21 cellular contexts compared by ENCODE assay signal in genomic region chr6:57217270-57217669, GRCh38. TPM values are rescaled to one million over a fixed set of nuclear protein-coding genes. Genes with fewer than 3 reads are reported as not detected.
DNase-seq lines count a peak whose midpoint lies in the region; ATAC-seq and TF ChIP-seq lines count a peak whose summit lies in the region.
"Had no signal": no experiment of that assay in that cellular context is flagged by ENCODE, and none has a peak within 500 bp of the region (broad histone marks: within the 10 kb centered on the region; RNA-seq: fewer than 3 reads in every experiment).

No MANE protein-coding gene starts in this region.

- no peaks in the 10 kb centered on the region for H3K36me3 ChIP-seq in breast epithelium
- H3K36me3 ChIP-seq in osteoblast (ENCODE audit: insufficient read depth, low read length), result no peaks in the 10 kb centered on the region

- TF ChIP-seq CTCF in MCF 10A (IDR thresholded peaks at IDR 0.05; ENCODE audit: unreplicated experiment) (no peak), breast epithelium (IDR thresholded peaks at IDR 0.05) (no peak), chondrocyte (IDR thresholded peaks at IDR 0.05) (no peak), osteoblast (IDR thresholded peaks at IDR 0.05; ENCODE audit: extremely low read depth, low read depth, low read length) (no peak), glutamatergic neuron (IDR thresholded peaks at IDR 0.05; ENCODE audit: partially characterized antibody, unreplicated experiment) (no peak), omental fat pad (IDR thresholded peaks at IDR 0.05) (no peak)

- no peaks in the 10 kb centered on the region for H3K9me3 Mint-ChIP-seq in MCF 10A (ENCODE audit: unreplicated experiment)
- peaks cover 25% of the 10 kb centered on the region for H3K9me3 Mint-ChIP-seq in chondrocyte (ENCODE audit: low read depth)
- H3K9me3 Mint-ChIP-seq in glutamatergic neuron (ENCODE audit: unreplicated experiment), result peaks cover 4% of the 10 kb centered on the region
- H3K9me3 Mint-ChIP-seq in activated naive CD4-positive, alpha-beta T cell treated with anti-CD3 and anti-CD28 coated beads, Interleukin-2, amount 50 U/mL, for 72 hours, result peaks cover 0 to 12% of the 10 kb centered on the region in 2 donors

- no peaks in the 10 kb centered on the region for H3K4me1 ChIP-seq in breast epithelium
- H3K4me1 ChIP-seq in osteoblast (ENCODE audit: insufficient read depth, low read length), result peaks cover 24% of the 10 kb centered on the region

- DNase-seq in MCF 10A (ENCODE audit: unreplicated experiment) (no peak), breast epithelium (ENCODE audit: low spot score in 2 of 2) (no peak), chondrocyte (ENCODE audit: low spot score) (no peak), osteoblast (ENCODE audit: insufficient read length, low spot score, missing footprints) (no peak), glutamatergic neuron (no peak), omental fat pad (ENCODE audit: low spot score) (no peak)
- no peak for DNase-seq in stimulated activated naive CD4-positive, alpha-beta T cell (lab: John Stamatoyannopoulos, UW)
- no peak for DNase-seq in activated naive CD4-positive, alpha-beta T cell treated with anti-CD3 and anti-CD28 coated beads, Interleukin-2, amount 50 U/mL, for 72 hours (ENCODE audit: low spot score in 2 of 2)
- DNase-seq: 8988T, COR-L47, DMS 273 treated with DMSO at 0.1 percent for 48 hours, DND-41, H7, NCI-H1417, NCI-H187, NCI-H2107, NCI-H524, NCI-H82, PC-3 had no signal

- H3K27ac Mint-ChIP-seq in MCF 10A (ENCODE audit: low read depth, unreplicated experiment), result peak overlapping the region; percentile 66
- H3K27ac Mint-ChIP-seq in chondrocyte (ENCODE audit: unreplicated experiment), result peak overlapping the region; percentile 38
- no peak overlapping the region for H3K27ac Mint-ChIP-seq in glutamatergic neuron (ENCODE audit: unreplicated experiment)
- no peak overlapping the region for H3K27ac Mint-ChIP-seq in activated naive CD4-positive, alpha-beta T cell treated with anti-CD3 and anti-CD28 coated beads, Interleukin-2, amount 50 U/mL, for 72 hours
- H3K27ac Mint-ChIP-seq: B cell had no signal

- peaks cover 31% of the 10 kb centered on the region for H3K4me1 Mint-ChIP-seq in MCF 10A (ENCODE audit: insufficient read depth, unreplicated experiment)
- H3K4me1 Mint-ChIP-seq in chondrocyte (ENCODE audit: low read depth), result peaks cover 78% of the 10 kb centered on the region
- H3K4me1 Mint-ChIP-seq in glutamatergic neuron (ENCODE audit: low read depth, unreplicated experiment), result no peaks in the 10 kb centered on the region

- no peak overlapping the region for H3K4me3 Mint-ChIP-seq in MCF 10A (ENCODE audit: unreplicated experiment)
- H3K4me3 Mint-ChIP-seq in chondrocyte (ENCODE audit: unreplicated experiment), result peak overlapping the region; percentile 67
- no peak overlapping the region for H3K4me3 Mint-ChIP-seq in glutamatergic neuron (ENCODE audit: unreplicated experiment)
- H3K4me3 Mint-ChIP-seq: B cell had no signal

- H3K27me3 Mint-ChIP-seq in MCF 10A (ENCODE audit: insufficient read depth, unreplicated experiment), result no peaks in the 10 kb centered on the region
- H3K27me3 Mint-ChIP-seq in chondrocyte (ENCODE audit: low read depth), result no peaks in the 10 kb centered on the region
- H3K27me3 Mint-ChIP-seq in glutamatergic neuron (ENCODE audit: unreplicated experiment), result no peaks in the 10 kb centered on the region
- H3K27me3 Mint-ChIP-seq: B cell had no signal

- TF ChIP-seq POLR2A in breast epithelium (IDR thresholded peaks at IDR 0.05), result no peak

- no peaks in the 10 kb centered on the region for H3K9me3 ChIP-seq in breast epithelium
- H3K9me3 ChIP-seq in osteoblast (ENCODE audit: low read depth, low read length), result no peaks in the 10 kb centered on the region

- H3K27ac ChIP-seq in breast epithelium (no peak overlapping the region), osteoblast (ENCODE audit: low read depth, low read length) (peak overlapping the region; percentile 48)
- H3K27ac ChIP-seq: HL-60 had no signal

- H3K79me2 ChIP-seq in osteoblast (ENCODE audit: insufficient read depth, low read length), result peaks cover 98% of the 10 kb centered on the region

- no peaks in the 10 kb centered on the region for H3K27me3 ChIP-seq in breast epithelium
- H3K27me3 ChIP-seq in osteoblast (ENCODE audit: insufficient read depth, low read length), result no peaks in the 10 kb centered on the region

- H3K36me3 Mint-ChIP-seq in MCF 10A (ENCODE audit: insufficient read depth, unreplicated experiment) (no peaks in the 10 kb centered on the region), chondrocyte (ENCODE audit: low read depth) (peaks cover 18% of the 10 kb centered on the region), glutamatergic neuron (ENCODE audit: unreplicated experiment) (no peaks in the 10 kb centered on the region)
- H3K36me3 Mint-ChIP-seq in activated naive CD4-positive, alpha-beta T cell treated with anti-CD3 and anti-CD28 coated beads, Interleukin-2, amount 50 U/mL, for 72 hours, result peaks cover 13 to 28% of the 10 kb centered on the region in 2 donors

- no TSS peak for BruUV-seq in MCF 10A (replicated peaks; lab: Mats Ljungman, UMichigan)

- no peak for ATAC-seq in activated naive CD4-positive, alpha-beta T cell treated with anti-CD3 and anti-CD28 coated beads, Interleukin-2, amount 50 U/mL, for 72 hours
- ATAC-seq in omental fat pad (ENCODE audit: low FRiP score), result no peak
- ATAC-seq: PC-3 had no signal

- POLR2A ChIA-PET in MCF 10A (lab: Yijun Ruan, JAX), result interaction anchor here (1.0 to 1.2 kb wide), 2 partner anchors 10 to 24 kb away, joined by 3 to 5 read pairs; no protein-coding TSS in a partner anchor

- peak overlapping the region; percentile 73 for H3K4me2 ChIP-seq in osteoblast (ENCODE audit: insufficient read depth, low read length)

- CTCF ChIA-PET in MCF 10A (lab: Yijun Ruan, JAX), result no interaction called here

- H2AFZ ChIP-seq in osteoblast (ENCODE audit: low read length), result no peak overlapping the region

- H3K4me3 ChIP-seq in breast epithelium (no peak overlapping the region), osteoblast (ENCODE audit: insufficient read depth, low read length) (no peak overlapping the region)

- intact Hi-C loops in MCF 10A (cut with micrococcal nuclease), result loop anchor here (5.0 kb wide), 1 partner anchor 85 kb away; no protein-coding TSS in a partner anchor
- intact Hi-C loops in breast epithelium (cut with DNase I; ENCODE audit: low total_unique reads), result no loop called here

- H4K20me1 ChIP-seq in osteoblast (ENCODE audit: insufficient read depth, low read length), result peaks cover 3% of the 10 kb centered on the region

RNA-seq across cellular contexts. Expression of gene RAB23, which starts 4.8 kb away (rescaled TPM):
- 8.4 and 13.3 TPM in 2 replicates for total RNA-seq in MCF 10A (2022)
- total RNA-seq in breast epithelium, result 10 to 100 TPM; 10.4 to 11.7 (median 10.8) TPM
- total RNA-seq in chondrocyte, result 69.7 to 79.4 TPM (median 78.4 TPM) in 3 replicates
- total RNA-seq in osteoblast, result 74.0 and 82.2 TPM in 2 replicates
- 4.0 TPM for total RNA-seq in glutamatergic neuron (ENCODE audit: unreplicated experiment)
- total RNA-seq in activated naive CD4-positive, alpha-beta T cell treated with anti-CD3 and anti-CD28 coated beads, Interleukin-2, amount 50 U/mL, for 72 hours, result 1 to 10 TPM; 2.0 to 2.2 TPM
- 10 to 100 TPM in 1 of 4 donors, 1 to 10 TPM in 3; 3.0 to 10.6 (median 7.5) TPM for total RNA-seq in omental fat pad

RNA-seq across cellular contexts. Expression of gene BAG2, which starts 45.1 kb away (rescaled TPM):
- 3.6 and 4.2 TPM in 2 replicates for total RNA-seq in MCF 10A (2022)
- total RNA-seq in breast epithelium, result 1 to 10 TPM; 2.2 to 4.9 (median 4.2) TPM
- total RNA-seq in chondrocyte, result 12.1 to 13.7 TPM (median 12.1 TPM) in 3 replicates
- total RNA-seq in osteoblast, result 13.3 and 17.7 TPM in 2 replicates
- 1.2 TPM for total RNA-seq in glutamatergic neuron (ENCODE audit: unreplicated experiment)
- 1 to 10 TPM; 7.1 to 7.9 TPM for total RNA-seq in activated naive CD4-positive, alpha-beta T cell treated with anti-CD3 and anti-CD28 coated beads, Interleukin-2, amount 50 U/mL, for 72 hours
- total RNA-seq in omental fat pad, result 1 to 10 TPM; 3.0 to 6.6 (median 4.6) TPM

Comparison
In these comparisons a context has a peak if more than half of its experiments do, and no peak if none do; other contexts are left out.
1. H3K27ac Mint-ChIP-seq: peak in MCF 10A (single experiment) and chondrocyte (single experiment); none in glutamatergic neuron (single experiment) and activated naive CD4-positive, alpha-beta T cell treated with anti-CD3 and anti-CD28 coated beads, Interleukin-2, amount 50 U/mL, for 72 hours (0 of 2).